22 cellular contexts compared by ENCODE assay signal in genomic region chr9:81372628-81373191, GRCh38.
A peak's percentile ranks its signal among the peaks of the same experiment; 100 is the strongest.
DNase-seq lines count a peak whose midpoint lies in the region; ATAC-seq and TF ChIP-seq lines count a peak whose summit lies in the region.
"Had no signal": no experiment of that assay in that cellular context is flagged by ENCODE, and none has a peak within 500 bp of the region (broad histone marks: within the 10 kb centered on the region; RNA-seq: fewer than 3 reads in every experiment).

No MANE protein-coding gene starts in this region.

- H3K27me3 Mint-ChIP-seq in activated naive CD4-positive, alpha-beta T cell treated with anti-CD3 and anti-CD28 coated beads for 36 hours (ENCODE audit: low read depth): no peaks in the 10 kb centered on the region
- H3K27me3 Mint-ChIP-seq: activated CD4-positive, alpha-beta memory T cell treated with anti-CD3 and anti-CD28 coated beads for 36 hours; activated naive CD8-positive, alpha-beta T cell; T-cell had no signal

- no peaks in the 10 kb centered on the region for H3K79me1 ChIP-seq in mesendoderm (ENCODE audit: low read length)

- no peak overlapping the region for H4K8ac ChIP-seq in mesendoderm (ENCODE audit: low read depth, low read length)

- no peaks in the 10 kb centered on the region for H4K20me1 ChIP-seq in PC-3 (ENCODE audit: low read length)

- ATAC-seq in PC-3: no peak
- ATAC-seq in HG02763 (IDR thresholded peaks at IDR 0.05; ENCODE audit: unreplicated experiment): no peak
- ATAC-seq: activated T-cell treated with anti-CD3 and anti-CD28 coated beads, Interleukin-2, amount 50 U/mL, for 72 hours; K562; T-cell had no signal

- H3K4me3 ChIP-seq in LNCaP clone FGC (ENCODE audit: low read depth, low read length) (no peak overlapping the region), esophagus squamous epithelium (no peak overlapping the region), mesendoderm (ENCODE audit: low read length) (no peak overlapping the region), subcutaneous abdominal adipose tissue (ENCODE audit: low read depth in 1 of 5, low read length in 5 of 5) (peak overlapping the region in 2 of 5 donors; percentile 7 to 17), PC-3 (ENCODE audit: low read length) (no peak overlapping the region)
- H3K4me3 ChIP-seq: hepatocyte, K562 had no signal

- H3K36me3 ChIP-seq in esophagus squamous epithelium (no peaks in the 10 kb centered on the region), mesendoderm (ENCODE audit: control insufficient read depth, insufficient read depth, low read length) (no peaks in the 10 kb centered on the region), subcutaneous abdominal adipose tissue (ENCODE audit: control insufficient read depth in 5 of 5, insufficient read depth in 5 of 5, low read length in 5 of 5) (no peaks in the 10 kb centered on the region), PC-3 (ENCODE audit: low read depth, low read length) (no peaks in the 10 kb centered on the region)
- H3K36me3 ChIP-seq: brain microvascular endothelial cell had no signal

- no peaks in the 10 kb centered on the region for H3K9me3 Mint-ChIP-seq in activated naive CD4-positive, alpha-beta T cell treated with anti-CD3 and anti-CD28 coated beads for 36 hours

- whole genome bisulfite sequencing in esophagus squamous epithelium, 2 donors: 44 to 58% methylated on average over 8 of the region's 8 CpGs
- no CpG with 5 or more reads among the region's 8 CpGs for WGBS in mesendoderm (ENCODE audit: extremely low coverage, insufficient coverage, low lambda C conversion rate)

- peak; percentile 64 for DNase-seq in LNCaP clone FGC (ENCODE audit: low read depth)
- DNase-seq in esophagus squamous epithelium (lab: John Stamatoyannopoulos, UW): no peak
- DNase-seq in mesendoderm: no peak
- no peak for DNase-seq in activated naive CD4-positive, alpha-beta T cell treated with anti-CD3 and anti-CD28 coated beads for 36 hours
- no peak for DNase-seq in NCI-H1417 treated with DMSO at 0.1 percent for 48 hours (lab: John Stamatoyannopoulos, UW)
- no peak for DNase-seq in PC-3
- DNase-seq: activated CD4-positive, alpha-beta memory T cell treated with anti-CD3 and anti-CD28 coated beads for 36 hours; activated T-cell treated with anti-CD3 and anti-CD28 coated beads, Interleukin-2, amount 50 U/mL, for 72 hours; brain microvascular endothelial cell; Calu3; dermis blood vessel endothelial cell; erythroblast; NCI-H1105; NCI-H226; nucleus accumbens; stimulated activated CD4-positive, alpha-beta T cell treated with anti-CD3 and anti-CD28 coated beads, Interleukin-4, amount 100 ng/mL, for 24 hours; T-cell had no signal

- H3K9ac ChIP-seq in mesendoderm (ENCODE audit: low read length) (no peak overlapping the region), subcutaneous abdominal adipose tissue (ENCODE audit: low read length in 5 of 5) (no peak overlapping the region), PC-3 (ENCODE audit: low read length) (no peak overlapping the region)

- no peaks in the 10 kb centered on the region for H3K9me2 ChIP-seq in PC-3 (replicated peaks; ENCODE audit: low read length)

- H3K9me3 ChIP-seq in esophagus squamous epithelium (no peaks in the 10 kb centered on the region), subcutaneous abdominal adipose tissue (ENCODE audit: control insufficient read depth in 5 of 5, low read length in 5 of 5) (no peaks in the 10 kb centered on the region), PC-3 (ENCODE audit: low read length) (no peaks in the 10 kb centered on the region)

- TF ChIP-seq CTCF in LNCaP clone FGC (IDR thresholded peaks at IDR 0.05; ENCODE audit: control insufficient read depth, extremely low read depth, insufficient read depth) (no peak), esophagus squamous epithelium (IDR thresholded peaks at IDR 0.05) (no peak), PC-3 (conservative IDR thresholded peaks at IDR 0.05; ENCODE audit: low read depth, low read length) (no peak)

- H3K4ac ChIP-seq in mesendoderm (ENCODE audit: low read depth, low read length): peak overlapping the region; percentile 65

- no peaks in the 10 kb centered on the region for H3K4me1 Mint-ChIP-seq in activated naive CD4-positive, alpha-beta T cell treated with anti-CD3 and anti-CD28 coated beads for 36 hours (ENCODE audit: low read depth)
- H3K4me1 Mint-ChIP-seq: T-cell had no signal

- no peak overlapping the region for H2AFZ ChIP-seq in PC-3 (ENCODE audit: low read length)
- H2AFZ ChIP-seq: hepatocyte had no signal

- no peak overlapping the region for H3K18ac ChIP-seq in mesendoderm (ENCODE audit: low read length)

- H3K4me2 ChIP-seq in mesendoderm (ENCODE audit: low read length): no peak overlapping the region
- no peak overlapping the region for H3K4me2 ChIP-seq in PC-3 (ENCODE audit: low read length)
- H3K4me2 ChIP-seq: hepatocyte had no signal

- no peak for TF ChIP-seq POLR2A in esophagus squamous epithelium (IDR thresholded peaks at IDR 0.05)

- peak overlapping the region in 3 of 4 donors; percentile 27 to 55 (median 36) for H3K27ac ChIP-seq in esophagus squamous epithelium
- H3K27ac ChIP-seq in mesendoderm (ENCODE audit: low read depth, low read length): no peak overlapping the region
- peak overlapping the region; percentile 13 for H3K27ac ChIP-seq in subcutaneous abdominal adipose tissue (ENCODE audit: low read depth, low read length)
- H3K27ac ChIP-seq in PC-3 (ENCODE audit: low read length): no peak overlapping the region
- H3K27ac ChIP-seq: brain microvascular endothelial cell, hepatocyte had no signal

- no TSS peak for BruUV-seq in PC-3 (replicated peaks; lab: Mats Ljungman, UMichigan)

- no peak overlapping the region for H3K23ac ChIP-seq in mesendoderm (ENCODE audit: low read length)

- H4K5ac ChIP-seq in mesendoderm (ENCODE audit: low read length): no peak overlapping the region

- no peak overlapping the region for H2BK15ac ChIP-seq in mesendoderm (replicated peaks; ENCODE audit: low read depth)

- H3K27ac Mint-ChIP-seq in activated naive CD4-positive, alpha-beta T cell treated with anti-CD3 and anti-CD28 coated beads for 36 hours: no peak overlapping the region
- H3K27ac Mint-ChIP-seq: activated CD4-positive, alpha-beta memory T cell treated with anti-CD3 and anti-CD28 coated beads for 36 hours; activated naive CD8-positive, alpha-beta T cell; activated T-cell treated with anti-CD3 and anti-CD28 coated beads, Interleukin-2, amount 50 U/mL, for 72 hours; T-cell had no signal

- H2BK5ac ChIP-seq in mesendoderm (ENCODE audit: low read length): peak overlapping the region; percentile 20

- POLR2A ChIA-PET in PC-3 (lab: Charles Lee; ENCODE audit: unreplicated experiment): no interaction called here

- H3K4me1 ChIP-seq in esophagus squamous epithelium: no peaks in the 10 kb centered on the region
- peaks cover 12% of the 10 kb centered on the region for H3K4me1 ChIP-seq in mesendoderm (ENCODE audit: control insufficient read depth, low read depth, low read length)
- peaks cover 7 to 26% (median 20%) of the 10 kb centered on the region in 5 donors for H3K4me1 ChIP-seq in subcutaneous abdominal adipose tissue (ENCODE audit: control insufficient read depth in 5 of 5, insufficient read depth in 5 of 5, low read length in 5 of 5)
- H3K4me1 ChIP-seq in PC-3 (ENCODE audit: insufficient read depth, low read length): no peaks in the 10 kb centered on the region

- H3K4me3 Mint-ChIP-seq in activated naive CD4-positive, alpha-beta T cell treated with anti-CD3 and anti-CD28 coated beads for 36 hours: no peak overlapping the region
- H3K4me3 Mint-ChIP-seq: activated CD4-positive, alpha-beta memory T cell treated with anti-CD3 and anti-CD28 coated beads for 36 hours; activated naive CD8-positive, alpha-beta T cell; activated T-cell treated with anti-CD3 and anti-CD28 coated beads, Interleukin-2, amount 50 U/mL, for 72 hours; T-cell had no signal

- intact Hi-C loops in esophagus squamous epithelium (cut with DNase I) (no loop called here), PC-3 (cut with micrococcal nuclease) (no loop called here)
- intact Hi-C loops in activated naive CD4-positive, alpha-beta T cell treated with anti-CD3 and anti-CD28 coated beads for 36 hours (cut with micrococcal nuclease): no loop called here

- H3K56ac ChIP-seq in mesendoderm (ENCODE audit: low read length): no peak overlapping the region

- no peaks in the 10 kb centered on the region for H3F3A ChIP-seq in PC-3 (ENCODE audit: low read length, unreplicated experiment)

- no peak overlapping the region for H2BK120ac ChIP-seq in mesendoderm (ENCODE audit: low read depth, low read length)

- H3K27me3 ChIP-seq in esophagus squamous epithelium (no peaks in the 10 kb centered on the region), mesendoderm (ENCODE audit: insufficient read depth, low read length, poor library complexity) (no peaks in the 10 kb centered on the region), subcutaneous abdominal adipose tissue (ENCODE audit: control insufficient read depth in 5 of 5, insufficient read depth in 4 of 5, low read length in 5 of 5) (no peaks in the 10 kb centered on the region), PC-3 (ENCODE audit: low read length) (no peaks in the 10 kb centered on the region)
- H3K27me3 ChIP-seq: brain microvascular endothelial cell, hepatocyte had no signal

- CTCF ChIA-PET in activated naive CD4-positive, alpha-beta T cell treated with anti-CD3 and anti-CD28 coated beads for 36 hours (lab: Charles Lee): no interaction called here
- CTCF ChIA-PET in PC-3 (lab: Charles Lee): no interaction called here

- H3K36me3 Mint-ChIP-seq in activated naive CD4-positive, alpha-beta T cell treated with anti-CD3 and anti-CD28 coated beads for 36 hours (ENCODE audit: low read depth): no peaks in the 10 kb centered on the region
- H3K36me3 Mint-ChIP-seq: activated CD4-positive, alpha-beta memory T cell treated with anti-CD3 and anti-CD28 coated beads for 36 hours; activated naive CD8-positive, alpha-beta T cell; T-cell had no signal

- no peak overlapping the region for H2AK5ac ChIP-seq in mesendoderm (ENCODE audit: low read length)

- no peaks in the 10 kb centered on the region for H3K79me2 ChIP-seq in mesendoderm (ENCODE audit: control insufficient read depth, insufficient read depth, low read length)
- no peaks in the 10 kb centered on the region for H3K79me2 ChIP-seq in PC-3 (ENCODE audit: low read length)
- H3K79me2 ChIP-seq: hepatocyte had no signal

Comparison
In these comparisons a context has a peak if more than half of its experiments do, and no peak if none do; other contexts are left out.
1. H3K27ac ChIP-seq: peak in esophagus squamous epithelium (3 of 4) and subcutaneous abdominal adipose tissue (single experiment); none in mesendoderm (single experiment) and PC-3 (single experiment).